In genomic region chr14:106883218-106883692, GRCh38 we compare ENCODE assay signal across 8 cellular contexts.
DNase-seq lines count a peak whose midpoint lies in the region; ATAC-seq and TF ChIP-seq lines count a peak whose summit lies in the region.

No MANE protein-coding gene starts in this region.

- H3K27me3 ChIP-seq in Karpas-422 (ENCODE audit: low read length) (no peaks in the 10 kb centered on the region; the same call in 1 of the 2 replicates), adrenal gland (no peaks in the 10 kb centered on the region)
- H3K27me3 ChIP-seq in naive thymus-derived CD4-positive, alpha-beta T cell (ENCODE audit: control insufficient read depth in 2 of 2, insufficient read depth in 2 of 2, low read length in 2 of 2) = no peaks in the 10 kb centered on the region

- H3K27ac ChIP-seq in Karpas-422 (ENCODE audit: low read length) (no peak overlapping the region), adrenal gland (no peak overlapping the region)
- H3K27ac ChIP-seq in naive thymus-derived CD4-positive, alpha-beta T cell (ENCODE audit: low read depth, low read length) = no peak overlapping the region

- 75 to 81% (median 78%) methylated on average over 21 to 44 of the region's 44 CpGs for WGBS in adrenal gland, 4 donors

- POLR2A ChIA-PET in naive thymus-derived CD4-positive, alpha-beta T cell (lab: Charles Lee) = no interaction called here

- H3K9me3 ChIP-seq in Karpas-422 (ENCODE audit: low read length) (peaks cover 13% of the 10 kb centered on the region), adrenal gland (replicated peaks in 1 of 3) (no peaks in the 10 kb centered on the region)
- H3K9me3 ChIP-seq in naive thymus-derived CD4-positive, alpha-beta T cell (ENCODE audit: control insufficient read depth in 2 of 3, low read length in 3 of 3) = no peaks in the 10 kb centered on the region

- no peaks in the 10 kb centered on the region for H3K9me3 Mint-ChIP-seq in naive thymus-derived CD4-positive, alpha-beta T cell

- no peak overlapping the region for H3K4me3 Mint-ChIP-seq in naive thymus-derived CD4-positive, alpha-beta T cell

- DNase-seq in CD1c-positive myeloid dendritic cell (ENCODE audit: extremely low spot score) (peak; percentile 41), Karpas-422 (peak; percentile 61), adrenal gland (peak in 3 of 7 donors; percentile 28 to 61 (median 47)), Ammon's horn (ENCODE audit: low spot score) (no peak), cerebellar cortex (ENCODE audit: low spot score) (no peak)
- peak in 4 of 9 donors; percentile 19 to 41 (median 26) for DNase-seq in naive thymus-derived CD4-positive, alpha-beta T cell

- H3K4me3 ChIP-seq in Karpas-422 (ENCODE audit: low read length) (no peak overlapping the region), adrenal gland (no peak overlapping the region)
- H3K4me3 ChIP-seq in naive thymus-derived CD4-positive, alpha-beta T cell (ENCODE audit: low read length) = no peak overlapping the region

- no peaks in the 10 kb centered on the region for H3K36me3 Mint-ChIP-seq in naive thymus-derived CD4-positive, alpha-beta T cell

- peaks cover 0 to 4% (median 0%) of the 10 kb centered on the region in 7 donors for H3K4me1 Mint-ChIP-seq in naive thymus-derived CD4-positive, alpha-beta T cell

- H3K79me2 ChIP-seq in Karpas-422 (ENCODE audit: low read length) = no peaks in the 10 kb centered on the region

- TF ChIP-seq CTCF in adrenal gland (IDR thresholded peaks at IDR 0.05) = peak in 4 of 6 experiments; percentile 15 to 49 (median 30)

- no peaks in the 10 kb centered on the region for H3K4me1 ChIP-seq in Karpas-422 (ENCODE audit: low read length)
- no peaks in the 10 kb centered on the region for H3K4me1 ChIP-seq in adrenal gland (replicated peaks in 1 of 2)
- H3K4me1 ChIP-seq in naive thymus-derived CD4-positive, alpha-beta T cell (ENCODE audit: control insufficient read depth in 2 of 2, insufficient read depth in 2 of 2, low read length in 2 of 2) = no peaks in the 10 kb centered on the region

- H3K4me2 ChIP-seq in Karpas-422 (ENCODE audit: low read depth, low read length, poor library complexity, severe bottlenecking) = no peak overlapping the region

- peak; percentile 55 for ATAC-seq in naive thymus-derived CD4-positive, alpha-beta T cell
- ATAC-seq in HG03354 (IDR thresholded peaks at IDR 0.05; ENCODE audit: poor library complexity, severe bottlenecking, unreplicated experiment) (no peak), GM18519 (IDR thresholded peaks at IDR 0.05; ENCODE audit: low FRiP score, unreplicated experiment) (no peak)

- no peak overlapping the region for H2AFZ ChIP-seq in Karpas-422 (ENCODE audit: low read length)

- no peak overlapping the region for H3K9ac ChIP-seq in Karpas-422 (ENCODE audit: low read length)

- H3K36me3 ChIP-seq in Karpas-422 (ENCODE audit: insufficient read depth, low read length) = no peaks in the 10 kb centered on the region
- H3K36me3 ChIP-seq in adrenal gland (replicated peaks in 1 of 2) = no peaks in the 10 kb centered on the region
- H3K36me3 ChIP-seq in naive thymus-derived CD4-positive, alpha-beta T cell (ENCODE audit: control insufficient read depth in 2 of 3, insufficient read depth in 3 of 3, low read length in 3 of 3) = no peaks in the 10 kb centered on the region

- no peaks in the 10 kb centered on the region for H4K20me1 ChIP-seq in Karpas-422 (ENCODE audit: insufficient read depth, low read depth, low read length)

- no peak overlapping the region for H3K27ac Mint-ChIP-seq in naive thymus-derived CD4-positive, alpha-beta T cell

- peaks cover 0 to 10% (median 4%) of the 10 kb centered on the region in 5 donors for H3K27me3 Mint-ChIP-seq in naive thymus-derived CD4-positive, alpha-beta T cell

- TF ChIP-seq POLR2A in adrenal gland (IDR thresholded peaks at IDR 0.05) = no peak

- CTCF ChIA-PET in naive thymus-derived CD4-positive, alpha-beta T cell (lab: Charles Lee) = no interaction called here

- intact Hi-C loops in adrenal gland (cut with DNase I) = no loop called here
- intact Hi-C loops in naive thymus-derived CD4-positive, alpha-beta T cell (cut with micrococcal nuclease) = no loop called here

- H3K9me2 ChIP-seq in Karpas-422 (replicated peaks; ENCODE audit: insufficient read depth, low read length) = no peaks in the 10 kb centered on the region; the same call in 1 of the 2 replicates

Comparison
In these comparisons a context has a peak if more than half of its experiments do, and no peak if none do; other contexts are left out.
1. DNase-seq: peak in CD1c-positive myeloid dendritic cell (single experiment) and Karpas-422 (single experiment); none in Ammon's horn (single experiment) and cerebellar cortex (single experiment).